ENCODE assay signal across 1 cellular context in genomic region chr7:97075928-97076327, GRCh38.
TF ChIP-seq lines count a peak whose summit lies in the region.

No MANE protein-coding gene starts in this region.

TF ChIP-seq in GM23338, 12 proteins besides CTCF, POLR2A, EP300 and RAD21:
- TF ChIP-seq ZNF114 (CRISPR knock-in tag; IDR thresholded peaks at IDR 0.05) (no peak), POLR2AphosphoS5 (IDR thresholded peaks at IDR 0.05; ENCODE audit: low read depth) (no peak), STAT1 (IDR thresholded peaks at IDR 0.05; ENCODE audit: unreplicated experiment) (no peak), EZH2phosphoT487 (IDR thresholded peaks at IDR 0.05; ENCODE audit: unreplicated experiment) (no peak), REST (IDR thresholded peaks at IDR 0.05; ENCODE audit: unreplicated experiment) (no peak), NANOG (IDR thresholded peaks at IDR 0.05; ENCODE audit: borderline replicate concordance) (no peak), CREB1 (CRISPR knock-in tag; IDR thresholded peaks at IDR 0.05; ENCODE audit: low read depth) (no peak), EZH2 (IDR thresholded peaks at IDR 0.05; ENCODE audit: low read depth, unreplicated experiment) (no peak), ZNF331 (CRISPR knock-in tag; IDR thresholded peaks at IDR 0.05; ENCODE audit: low read depth) (no peak), ETS1 (IDR thresholded peaks at IDR 0.05) (no peak), JUNB (IDR thresholded peaks at IDR 0.05; ENCODE audit: unreplicated experiment) (no peak)
- TF ChIP-seq, protein P1, sequence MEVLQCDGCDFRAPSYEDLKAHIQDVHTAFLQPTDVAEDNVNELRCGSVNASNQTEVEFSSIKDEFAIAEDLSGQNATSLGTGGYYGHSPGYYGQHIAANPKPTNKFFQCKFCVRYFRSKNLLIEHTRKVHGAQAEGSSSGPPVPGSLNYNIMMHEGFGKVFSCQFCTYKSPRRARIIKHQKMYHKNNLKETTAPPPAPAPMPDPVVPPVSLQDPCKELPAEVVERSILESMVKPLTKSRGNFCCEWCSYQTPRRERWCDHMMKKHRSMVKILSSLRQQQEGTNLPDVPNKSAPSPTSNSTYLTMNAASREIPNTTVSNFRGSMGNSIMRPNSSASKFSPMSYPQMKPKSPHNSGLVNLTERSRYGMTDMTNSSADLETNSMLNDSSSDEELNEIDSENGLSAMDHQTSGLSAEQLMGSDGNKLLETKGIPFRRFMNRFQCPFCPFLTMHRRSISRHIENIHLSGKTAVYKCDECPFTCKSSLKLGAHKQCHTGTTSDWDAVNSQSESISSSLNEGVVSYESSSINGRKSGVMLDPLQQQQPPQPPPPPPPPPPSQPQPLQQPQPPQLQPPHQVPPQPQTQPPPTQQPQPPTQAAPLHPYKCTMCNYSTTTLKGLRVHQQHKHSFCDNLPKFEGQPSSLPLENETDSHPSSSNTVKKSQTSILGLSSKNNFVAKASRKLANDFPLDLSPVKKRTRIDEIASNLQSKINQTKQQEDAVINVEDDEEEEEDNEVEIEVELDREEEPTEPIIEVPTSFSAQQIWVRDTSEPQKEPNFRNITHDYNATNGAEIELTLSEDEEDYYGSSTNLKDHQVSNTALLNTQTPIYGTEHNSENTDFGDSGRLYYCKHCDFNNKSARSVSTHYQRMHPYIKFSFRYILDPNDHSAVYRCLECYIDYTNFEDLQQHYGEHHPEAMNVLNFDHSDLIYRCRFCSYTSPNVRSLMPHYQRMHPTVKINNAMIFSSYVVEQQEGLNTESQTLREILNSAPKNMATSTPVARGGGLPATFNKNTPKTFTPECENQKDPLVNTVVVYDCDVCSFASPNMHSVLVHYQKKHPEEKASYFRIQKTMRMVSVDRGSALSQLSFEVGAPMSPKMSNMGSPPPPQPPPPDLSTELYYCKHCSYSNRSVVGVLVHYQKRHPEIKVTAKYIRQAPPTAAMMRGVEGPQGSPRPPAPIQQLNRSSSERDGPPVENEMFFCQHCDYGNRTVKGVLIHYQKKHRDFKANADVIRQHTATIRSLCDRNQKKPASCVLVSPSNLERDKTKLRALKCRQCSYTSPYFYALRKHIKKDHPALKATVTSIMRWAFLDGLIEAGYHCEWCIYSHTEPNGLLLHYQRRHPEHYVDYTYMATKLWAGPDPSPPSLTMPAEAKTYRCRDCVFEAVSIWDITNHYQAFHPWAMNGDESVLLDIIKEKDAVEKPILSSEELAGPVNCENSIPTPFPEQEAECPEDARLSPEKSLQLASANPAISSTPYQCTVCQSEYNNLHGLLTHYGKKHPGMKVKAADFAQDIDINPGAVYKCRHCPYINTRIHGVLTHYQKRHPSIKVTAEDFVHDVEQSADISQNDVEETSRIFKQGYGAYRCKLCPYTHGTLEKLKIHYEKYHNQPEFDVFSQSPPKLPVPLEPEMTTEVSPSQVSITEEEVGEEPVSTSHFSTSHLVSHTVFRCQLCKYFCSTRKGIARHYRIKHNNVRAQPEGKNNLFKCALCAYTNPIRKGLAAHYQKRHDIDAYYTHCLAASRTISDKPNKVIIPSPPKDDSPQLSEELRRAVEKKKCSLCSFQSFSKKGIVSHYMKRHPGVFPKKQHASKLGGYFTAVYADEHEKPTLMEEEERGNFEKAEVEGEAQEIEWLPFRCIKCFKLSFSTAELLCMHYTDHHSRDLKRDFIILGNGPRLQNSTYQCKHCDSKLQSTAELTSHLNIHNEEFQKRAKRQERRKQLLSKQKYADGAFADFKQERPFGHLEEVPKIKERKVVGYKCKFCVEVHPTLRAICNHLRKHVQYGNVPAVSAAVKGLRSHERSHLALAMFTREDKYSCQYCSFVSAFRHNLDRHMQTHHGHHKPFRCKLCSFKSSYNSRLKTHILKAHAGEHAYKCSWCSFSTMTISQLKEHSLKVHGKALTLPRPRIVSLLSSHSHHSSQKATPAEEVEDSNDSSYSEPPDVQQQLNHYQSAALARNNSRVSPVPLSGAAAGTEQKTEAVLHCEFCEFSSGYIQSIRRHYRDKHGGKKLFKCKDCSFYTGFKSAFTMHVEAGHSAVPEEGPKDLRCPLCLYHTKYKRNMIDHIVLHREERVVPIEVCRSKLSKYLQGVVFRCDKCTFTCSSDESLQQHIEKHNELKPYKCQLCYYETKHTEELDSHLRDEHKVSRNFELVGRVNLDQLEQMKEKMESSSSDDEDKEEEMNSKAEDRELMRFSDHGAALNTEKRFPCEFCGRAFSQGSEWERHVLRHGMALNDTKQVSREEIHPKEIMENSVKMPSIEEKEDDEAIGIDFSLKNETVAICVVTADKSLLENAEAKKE (CRISPR knock-in tag; IDR thresholded peaks at IDR 0.05), result no peak
